1 cellular context compared by ENCODE assay signal in the genomic region with DNA sequence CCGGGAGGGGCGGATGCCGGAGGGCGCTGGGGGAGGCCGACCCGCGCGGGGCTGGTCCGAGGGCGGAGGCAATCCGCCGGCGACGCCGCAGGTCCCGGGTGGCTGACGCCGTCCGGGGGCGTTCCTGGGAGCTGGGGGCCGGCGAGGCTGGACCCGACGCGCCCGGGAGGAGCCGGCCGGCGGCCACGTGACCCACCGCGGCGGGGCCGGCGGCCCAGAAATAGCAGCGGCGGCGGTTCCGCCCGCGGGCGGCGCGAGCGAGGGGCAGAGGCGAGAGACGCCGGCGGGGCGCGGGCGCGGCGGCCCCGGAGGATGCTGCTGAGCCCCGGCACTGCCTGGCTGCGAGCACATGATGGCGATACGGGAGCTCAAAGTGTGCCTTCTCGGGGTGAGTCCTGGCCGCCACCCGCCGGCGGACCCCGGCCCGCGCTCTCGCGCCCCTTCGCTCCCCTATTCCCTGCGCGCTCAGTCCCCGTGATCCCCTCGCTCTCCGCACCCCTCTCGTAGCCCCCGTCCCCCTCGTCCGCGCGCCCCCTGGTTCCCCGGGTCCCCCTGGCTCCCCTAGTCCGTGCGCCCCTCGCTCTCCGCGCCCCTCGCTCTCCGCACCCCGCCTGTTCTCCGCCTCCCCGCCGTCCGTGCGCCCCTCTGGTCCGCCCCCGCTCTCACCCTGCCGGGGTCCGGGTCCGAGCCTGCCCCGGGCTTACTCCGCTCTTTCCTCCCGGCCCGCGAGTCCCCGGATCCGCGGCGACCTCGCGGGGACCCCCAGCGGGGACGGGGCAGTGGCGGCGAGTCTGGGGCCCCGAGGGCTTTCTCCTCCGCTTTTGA.
A peak's percentile ranks its signal among the peaks of the same experiment; 100 is the strongest.
TF ChIP-seq lines count a peak whose summit lies in the region.

TSS of gene RAB31 (plus strand) at position 245 of the 825 bp plus-strand sequence. CDS start at position 350, 105 bp downstream.

TF ChIP-seq in K562, 482 proteins besides CTCF, POLR2A, EP300 and RAD21 (continued from another document and continues in another):
- TF ChIP-seq CHD7 (IDR thresholded peaks at IDR 0.05; ENCODE audit: low read depth, low read length) (no peak), ETS2 (tag; IDR thresholded peaks at IDR 0.05; ENCODE audit: borderline replicate concordance, poor library complexity, severe bottlenecking) (no peak), FOS (IDR thresholded peaks at IDR 0.05; ENCODE audit: extremely low read depth, insufficient read length) (no peak), MEF2A (IDR thresholded peaks at IDR 0.05; ENCODE audit: control insufficient read depth, low read depth, low read length) (peak; percentile 66; the same call in 1 of the 2 replicates), U2AF1 (optimal IDR thresholded peaks at IDR 0.05; ENCODE audit: low read depth, low read length) (no peak), HNRNPL (IDR thresholded peaks at IDR 0.05; ENCODE audit: low read depth, low read length) (no peak), HMGN3 (IDR thresholded peaks at IDR 0.05; ENCODE audit: borderline replicate concordance, extremely low read depth, insufficient read length, low read depth, low read length) (peak; percentile 90), ZNF449 (CRISPR knock-in tag; IDR thresholded peaks at IDR 0.05) (no peak), CCAR2 (IDR thresholded peaks at IDR 0.05; ENCODE audit: low read depth, low read length) (no peak), ZBTB7A (IDR thresholded peaks at IDR 0.05; ENCODE audit: borderline replicate concordance, control insufficient read depth, low read depth, low read length) (peak; percentile 91), SAFB (IDR thresholded peaks at IDR 0.05; ENCODE audit: borderline replicate concordance, low read depth, low read length) (no peak), TBP (optimal IDR thresholded peaks at IDR 0.05; ENCODE audit: low read depth, low read length) (peak; percentile 35), RBBP5 (IDR thresholded peaks at IDR 0.05; ENCODE audit: borderline replicate concordance, insufficient read depth, low read length, poor library complexity, severe bottlenecking) (peak; percentile 63), RFX5 (IDR thresholded peaks at IDR 0.05; ENCODE audit: low read depth, low read length) (no peak), ZNF274 (IDR thresholded peaks at IDR 0.05; ENCODE audit: borderline replicate concordance, low read depth, low read length) (no peak), NUFIP1 (IDR thresholded peaks at IDR 0.05; ENCODE audit: partially characterized antibody) (no peak), ZNF780A (CRISPR knock-in tag; IDR thresholded peaks at IDR 0.05) (no peak), SIN3B (IDR thresholded peaks at IDR 0.05; ENCODE audit: low read depth) (peak; percentile 58; the same call in 1 of the 2 replicates), STAT5A (IDR thresholded peaks at IDR 0.05; ENCODE audit: borderline replicate concordance, low read length) (no peak), RAD51 (IDR thresholded peaks at IDR 0.05; ENCODE audit: borderline replicate concordance, low read depth) (no peak), ZNF41 (CRISPR knock-in tag; conservative IDR thresholded peaks at IDR 0.05) (no peak), CXXC5 (CRISPR knock-in tag; IDR thresholded peaks at IDR 0.05) (peak; percentile 96), ESRRB (CRISPR knock-in tag; IDR thresholded peaks at IDR 0.05; ENCODE audit: borderline replicate concordance) (no peak), TCFL5 (CRISPR knock-in tag; conservative IDR thresholded peaks at IDR 0.05) (no peak), OTX1 (CRISPR knock-in tag; IDR thresholded peaks at IDR 0.05) (peak; percentile 56; the same call in 1 of the 2 replicates), FOXM1 (IDR thresholded peaks at IDR 0.05; ENCODE audit: low read depth) (no peak), FOXM1 (CRISPR knock-in tag; IDR thresholded peaks at IDR 0.05; ENCODE audit: low read depth) (no peak), ZSCAN32 (CRISPR knock-in tag; IDR thresholded peaks at IDR 0.05) (no peak), CREB3 (tag; conservative IDR thresholded peaks at IDR 0.05; ENCODE audit: low read depth) (no peak), SIN3A (IDR thresholded peaks at IDR 0.05; ENCODE audit: borderline replicate concordance in 2 of 2, control insufficient read depth in 1 of 2, low read depth in 2 of 2, low read length in 2 of 2) (peak; percentile 26 to 75; a peak in 1 of 4 replicates)
- TF ChIP-seq, protein P1, sequence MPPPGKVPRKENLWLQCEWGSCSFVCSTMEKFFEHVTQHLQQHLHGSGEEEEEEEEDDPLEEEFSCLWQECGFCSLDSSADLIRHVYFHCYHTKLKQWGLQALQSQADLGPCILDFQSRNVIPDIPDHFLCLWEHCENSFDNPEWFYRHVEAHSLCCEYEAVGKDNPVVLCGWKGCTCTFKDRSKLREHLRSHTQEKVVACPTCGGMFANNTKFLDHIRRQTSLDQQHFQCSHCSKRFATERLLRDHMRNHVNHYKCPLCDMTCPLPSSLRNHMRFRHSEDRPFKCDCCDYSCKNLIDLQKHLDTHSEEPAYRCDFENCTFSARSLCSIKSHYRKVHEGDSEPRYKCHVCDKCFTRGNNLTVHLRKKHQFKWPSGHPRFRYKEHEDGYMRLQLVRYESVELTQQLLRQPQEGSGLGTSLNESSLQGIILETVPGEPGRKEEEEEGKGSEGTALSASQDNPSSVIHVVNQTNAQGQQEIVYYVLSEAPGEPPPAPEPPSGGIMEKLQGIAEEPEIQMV (tag; conservative IDR thresholded peaks at IDR 0.05; ENCODE audit: low read depth) = no peak
- TF ChIP-seq, protein P2, sequence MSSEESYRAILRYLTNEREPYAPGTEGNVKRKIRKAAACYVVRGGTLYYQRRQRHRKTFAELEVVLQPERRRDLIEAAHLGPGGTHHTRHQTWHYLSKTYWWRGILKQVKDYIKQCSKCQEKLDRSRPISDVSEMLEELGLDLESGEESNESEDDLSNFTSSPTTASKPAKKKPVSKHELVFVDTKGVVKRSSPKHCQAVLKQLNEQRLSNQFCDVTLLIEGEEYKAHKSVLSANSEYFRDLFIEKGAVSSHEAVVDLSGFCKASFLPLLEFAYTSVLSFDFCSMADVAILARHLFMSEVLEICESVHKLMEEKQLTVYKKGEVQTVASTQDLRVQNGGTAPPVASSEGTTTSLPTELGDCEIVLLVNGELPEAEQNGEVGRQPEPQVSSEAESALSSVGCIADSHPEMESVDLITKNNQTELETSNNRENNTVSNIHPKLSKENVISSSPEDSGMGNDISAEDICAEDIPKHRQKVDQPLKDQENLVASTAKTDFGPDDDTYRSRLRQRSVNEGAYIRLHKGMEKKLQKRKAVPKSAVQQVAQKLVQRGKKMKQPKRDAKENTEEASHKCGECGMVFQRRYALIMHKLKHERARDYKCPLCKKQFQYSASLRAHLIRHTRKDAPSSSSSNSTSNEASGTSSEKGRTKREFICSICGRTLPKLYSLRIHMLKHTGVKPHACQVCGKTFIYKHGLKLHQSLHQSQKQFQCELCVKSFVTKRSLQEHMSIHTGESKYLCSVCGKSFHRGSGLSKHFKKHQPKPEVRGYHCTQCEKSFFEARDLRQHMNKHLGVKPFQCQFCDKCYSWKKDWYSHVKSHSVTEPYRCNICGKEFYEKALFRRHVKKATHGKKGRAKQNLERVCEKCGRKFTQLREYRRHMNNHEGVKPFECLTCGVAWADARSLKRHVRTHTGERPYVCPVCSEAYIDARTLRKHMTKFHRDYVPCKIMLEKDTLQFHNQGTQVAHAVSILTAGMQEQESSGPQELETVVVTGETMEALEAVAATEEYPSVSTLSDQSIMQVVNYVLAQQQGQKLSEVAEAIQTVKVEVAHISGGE (CRISPR knock-in tag; IDR thresholded peaks at IDR 0.05) = peak in 1 of 3 experiments; percentile 63; a peak in 1 of 6 replicates
- TF ChIP-seq, protein P3, sequence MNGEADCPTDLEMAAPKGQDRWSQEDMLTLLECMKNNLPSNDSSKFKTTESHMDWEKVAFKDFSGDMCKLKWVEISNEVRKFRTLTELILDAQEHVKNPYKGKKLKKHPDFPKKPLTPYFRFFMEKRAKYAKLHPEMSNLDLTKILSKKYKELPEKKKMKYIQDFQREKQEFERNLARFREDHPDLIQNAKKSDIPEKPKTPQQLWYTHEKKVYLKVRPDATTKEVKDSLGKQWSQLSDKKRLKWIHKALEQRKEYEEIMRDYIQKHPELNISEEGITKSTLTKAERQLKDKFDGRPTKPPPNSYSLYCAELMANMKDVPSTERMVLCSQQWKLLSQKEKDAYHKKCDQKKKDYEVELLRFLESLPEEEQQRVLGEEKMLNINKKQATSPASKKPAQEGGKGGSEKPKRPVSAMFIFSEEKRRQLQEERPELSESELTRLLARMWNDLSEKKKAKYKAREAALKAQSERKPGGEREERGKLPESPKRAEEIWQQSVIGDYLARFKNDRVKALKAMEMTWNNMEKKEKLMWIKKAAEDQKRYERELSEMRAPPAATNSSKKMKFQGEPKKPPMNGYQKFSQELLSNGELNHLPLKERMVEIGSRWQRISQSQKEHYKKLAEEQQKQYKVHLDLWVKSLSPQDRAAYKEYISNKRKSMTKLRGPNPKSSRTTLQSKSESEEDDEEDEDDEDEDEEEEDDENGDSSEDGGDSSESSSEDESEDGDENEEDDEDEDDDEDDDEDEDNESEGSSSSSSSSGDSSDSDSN (IDR thresholded peaks at IDR 0.05; ENCODE audit: borderline replicate concordance in 1 of 2, low read depth in 2 of 2, low read length in 2 of 2) = peak; percentile 78 to 90
